8 cellular contexts compared by ENCODE assay signal in the genomic region with DNA sequence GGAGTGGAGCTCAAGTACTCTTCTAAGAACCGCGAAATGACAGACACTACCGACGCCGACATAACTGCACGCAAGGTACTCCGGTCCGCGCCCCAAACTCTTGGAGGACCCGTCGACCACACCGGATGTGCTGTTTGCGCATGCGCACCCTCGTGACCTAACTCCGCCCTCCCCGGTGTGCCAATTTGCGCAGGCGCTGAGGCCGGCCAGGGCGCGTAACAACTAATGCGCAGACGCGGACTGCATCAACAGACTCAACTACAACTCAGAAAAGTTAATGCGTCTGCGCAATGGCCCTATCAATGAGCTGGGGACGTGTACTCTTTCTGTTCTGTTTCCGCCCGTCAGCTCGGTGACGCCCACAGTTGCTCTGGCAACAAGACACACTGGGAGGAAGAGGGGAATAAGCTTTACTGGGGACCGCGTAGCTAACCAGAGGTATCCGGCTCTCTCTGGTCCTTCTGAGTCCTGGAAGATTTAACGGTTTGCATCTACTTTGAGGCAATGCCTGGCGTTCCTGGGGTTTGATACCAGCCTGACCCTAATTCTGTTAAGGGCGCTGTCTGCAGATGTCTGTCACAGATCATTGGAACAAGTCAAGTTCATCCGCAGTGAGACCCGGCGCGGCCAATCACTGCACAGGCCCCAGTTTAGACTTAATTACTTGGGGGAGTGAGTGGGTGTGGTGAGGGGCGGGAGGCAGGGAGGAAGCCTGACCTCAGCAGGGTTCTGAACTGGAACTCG. TPM values are rescaled to one million over a fixed set of nuclear protein-coding genes. Genes with fewer than 3 reads are reported as not detected.
DNase-seq lines count a peak whose midpoint lies in the region; ATAC-seq and TF ChIP-seq lines count a peak whose summit lies in the region.

A gene (minus strand): TSS at position 129 of the 744 bp plus-strand sequence. CDS start 67 bp downstream, at position 62.

- peaks cover 47% of the 10 kb centered on the region for H3K79me2 ChIP-seq in PC-9 (ENCODE audit: low read depth)

- DNase-seq in DMS153 (lab: John Stamatoyannopoulos, UW) (peak; percentile 99), PC-9 (peak; percentile 95 to 97), epithelial cell of prostate (ENCODE audit: low read depth, low spot score) (peak; percentile 93), mucosa of descending colon (peak; percentile 99 to 100 (median 99))
- DNase-seq in Jurkat, Clone E6-1 (ENCODE audit: low read depth, low spot score), result peak; percentile 100
- DNase-seq in activated T-cell treated with anti-CD3 and anti-CD28 coated beads, Interleukin-2, amount 50 U/mL, for 1 hour, result peak; percentile 100
- DNase-seq in stimulated activated CD8-positive, alpha-beta memory T cell treated with anti-CD3 and anti-CD28 coated beads, Interleukin-4, amount 100 ng/mL, for 24 hours (ENCODE audit: low read depth), result peak; percentile 99

- no peaks in the 10 kb centered on the region for H3K9me2 ChIP-seq in PC-9 (ENCODE audit: insufficient read depth)

- ATAC-seq in GM21619 (IDR thresholded peaks at IDR 0.05; ENCODE audit: unreplicated experiment) (peak; percentile 89), mucosa of descending colon (peak; percentile 97)

- H3K27ac ChIP-seq in PC-9 (peak within 1 kb of the TSS; percentile 79), epithelial cell of prostate (peak within 1 kb of the TSS; percentile 76)

- H3K36me3 ChIP-seq in PC-9 (ENCODE audit: low read depth) (peaks cover 5% of the 10 kb centered on the region; the same call in 1 of the 2 replicates), mucosa of descending colon (ENCODE audit: low read depth) (no peaks in the 10 kb centered on the region)

- intact Hi-C loops in PC-9 (cut with micrococcal nuclease; ENCODE audit: unreplicated experiment) (loop anchor here (1.0 kb wide), 1 partner anchor 25 kb away; no protein-coding TSS in a partner anchor), mucosa of descending colon (cut with DNase I, micrococcal nuclease) (no loop called here)

- no peaks in the 10 kb centered on the region for H3K27me3 ChIP-seq in PC-9 (ENCODE audit: insufficient read depth, low read depth)

- TF ChIP-seq CTCF in PC-9 (conservative IDR thresholded peaks at IDR 0.05) (no peak), mucosa of descending colon (IDR thresholded peaks at IDR 0.05) (peak; percentile 34)

- peak within 1 kb of the TSS; percentile 92 for H2AFZ ChIP-seq in PC-9

- POLR2A ChIA-PET in PC-9 (lab: Charles Lee; ENCODE audit: unreplicated experiment), result interaction anchor here (0.5 to 2.1 kb wide), 16 partner anchors 9 to 386 kb away, joined by 3 to 13 read pairs (median 4); a partner anchor contains a TSS

- no peaks in the 10 kb centered on the region for H3K9me3 ChIP-seq in PC-9 (ENCODE audit: insufficient read depth, low read depth)
- H3K9me3 ChIP-seq in mucosa of descending colon, result no peaks in the 10 kb centered on the region

- H4K20me1 ChIP-seq in PC-9 (ENCODE audit: insufficient read depth), result no peaks in the 10 kb centered on the region; the same call in 1 of the 2 replicates

- CTCF ChIA-PET in PC-9 (lab: Charles Lee), result interaction anchor here (0.5 to 1.4 kb wide), 8 partner anchors 10 to 480 kb away, joined by 3 to 6 read pairs (median 4); no protein-coding TSS in a partner anchor

- peaks cover 10% of the 10 kb centered on the region; the same call in 1 of the 2 replicates for H3F3A ChIP-seq in PC-9 (ENCODE audit: insufficient read depth, low read depth)

- BruUV-seq in PC-9 (replicated peaks; lab: Mats Ljungman, UMichigan), result no TSS peak

- H3K4me1 ChIP-seq in PC-9 (replicated peaks; ENCODE audit: insufficient read depth) (peaks cover 34% of the 10 kb centered on the region), mucosa of descending colon (ENCODE audit: low read depth) (peaks cover 23% of the 10 kb centered on the region)

- peak within 1 kb of the TSS; percentile 94 for H3K4me3 ChIP-seq in Jurkat, Clone E6-1 (ENCODE audit: low read length)
- H3K4me3 ChIP-seq in PC-9 (peak within 1 kb of the TSS; percentile 87), mucosa of descending colon (peak within 1 kb of the TSS; percentile 52)

- peak within 1 kb of the TSS; percentile 90 for H3K4me2 ChIP-seq in PC-9

RNA-seq across cellular contexts. Expression of the gene that starts here (rescaled TPM):
- 267 TPM for polyA plus RNA-seq in Jurkat, Clone E6-1 (2012; ENCODE audit: insufficient read depth, insufficient read length)
- total RNA-seq in PC-9 (2021), result 129 and 155 TPM in 2 replicates
- 100 to 1,000 TPM; 124 to 148 (median 140) TPM for total RNA-seq in mucosa of descending colon

Comparison
In these comparisons a context has a peak if more than half of its experiments do, and no peak if none do; other contexts are left out.
1. Peak in every context shown above with its lines: DNase-seq, ATAC-seq, H3K4me3 ChIP-seq and H3K27ac ChIP-seq.